Comparison of ENCODE assay signal across 8 cellular contexts in genomic region chr3:9649791-9650521, GRCh38. TPM values are rescaled to one million over a fixed set of nuclear protein-coding genes. Genes with fewer than 3 reads are reported as not detected.
DNase-seq lines count a peak whose midpoint lies in the region; ATAC-seq lines count a peak whose summit lies in the region.

No MANE protein-coding gene starts in this region.

- no peak for DNase-seq in activated T-cell treated with anti-CD3 and anti-CD28 coated beads, Interleukin-2, amount 50 U/mL, for 24 hours
- DNase-seq in activated T-cell treated with anti-CD3 and anti-CD28 coated beads, Interleukin-2, amount 50 U/mL, for 1 hour: no peak
- DNase-seq in KBM-7 (peak; percentile 72), iPS DF 6.9 (ENCODE audit: low read depth, low spot score) (no peak), NCI-H2107 treated with DMSO at 0.1 percent for 48 hours (lab: John Stamatoyannopoulos, UW; ENCODE audit: unreplicated experiment) (no peak), COR-L47 (lab: John Stamatoyannopoulos, UW) (no peak)
- no peak for DNase-seq in activated naive CD8-positive, alpha-beta T cell treated with anti-CD3 and anti-CD28 coated beads, Interleukin-2, amount 10 ng/mL, durations not matched to agents 7 days and 5 days
- peak; percentile 62 for DNase-seq in stimulated activated naive B cell treated with anti-CD40 and anti-IgM and Interleukin-4, amounts not matched to agents 10 μg/mL and 1 μg/mL and 100 μg/mL, for 72 hours

- peak overlapping the region; percentile 54 for H3K4me3 ChIP-seq in iPS DF 6.9 (ENCODE audit: low read length)

- WGBS in iPS DF 6.9 (ENCODE audit: insufficient coverage, insufficient read length): no CpG with 5 or more reads among the region's 13 CpGs

- H3K27ac ChIP-seq in iPS DF 6.9 (ENCODE audit: low read length): no peak overlapping the region

- no peaks in the 10 kb centered on the region for H3K9me3 Mint-ChIP-seq in activated T-cell treated with anti-CD3 and anti-CD28 coated beads, Interleukin-2, amount 50 U/mL, for 24 hours
- no peaks in the 10 kb centered on the region for H3K9me3 Mint-ChIP-seq in activated naive CD8-positive, alpha-beta T cell treated with anti-CD3 and anti-CD28 coated beads, Interleukin-2, amount 10 ng/mL, durations not matched to agents 7 days and 5 days
- no peaks in the 10 kb centered on the region for H3K9me3 Mint-ChIP-seq in stimulated activated naive B cell treated with anti-CD40 and anti-IgM and Interleukin-4, amounts not matched to agents 10 μg/mL and 1 μg/mL and 100 μg/mL, for 72 hours

- peaks cover 14% of the 10 kb centered on the region; the same call in 1 of the 2 replicates for H3K36me3 ChIP-seq in iPS DF 6.9 (ENCODE audit: control insufficient read depth, insufficient read depth, low read length)

- POLR2A ChIA-PET in activated naive CD8-positive, alpha-beta T cell treated with anti-CD3 and anti-CD28 coated beads, Interleukin-2, amount 10 ng/mL, durations not matched to agents 7 days and 5 days (lab: Charles Lee): interaction anchor here (1.0 to 1.7 kb wide), 13 partner anchors 11 to 671 kb away, joined by 3 to 13 read pairs (median 4); partner anchors contain the start of genes ARPC4, BRPF1, CAMK1 and SEC13

- H3K27ac Mint-ChIP-seq in activated T-cell treated with anti-CD3 and anti-CD28 coated beads, Interleukin-2, amount 50 U/mL, for 24 hours: peak overlapping the region; percentile 92
- H3K27ac Mint-ChIP-seq in activated naive CD8-positive, alpha-beta T cell treated with anti-CD3 and anti-CD28 coated beads, Interleukin-2, amount 10 ng/mL, durations not matched to agents 7 days and 5 days: peak overlapping the region; percentile 98
- H3K27ac Mint-ChIP-seq in stimulated activated naive B cell treated with anti-CD40 and anti-IgM and Interleukin-4, amounts not matched to agents 10 μg/mL and 1 μg/mL and 100 μg/mL, for 72 hours: peak overlapping the region; percentile 98

- H3K4me1 ChIP-seq in iPS DF 6.9 (ENCODE audit: control insufficient read depth, insufficient read depth, low read length): no peaks in the 10 kb centered on the region

- in situ Hi-C loops in KBM-7 (cut with MboI; ENCODE audit: low pct_unique_long_range_greater_than_20kb, low sequenced_read_pairs): no loop called here

- no peaks in the 10 kb centered on the region for H3K9me3 ChIP-seq in iPS DF 6.9 (ENCODE audit: control insufficient read depth, insufficient read depth, low read length)

- ATAC-seq in activated naive CD8-positive, alpha-beta T cell treated with anti-CD3 and anti-CD28 coated beads, Interleukin-2, amount 10 ng/mL, durations not matched to agents 7 days and 5 days (ENCODE audit: low read depth): peak; percentile 30
- ATAC-seq in stimulated activated naive B cell treated with anti-CD40 and anti-IgM and Interleukin-4, amounts not matched to agents 10 μg/mL and 1 μg/mL and 100 μg/mL, for 72 hours (replicated peaks): peak; percentile 74 to 76

- no peaks in the 10 kb centered on the region for H3K27me3 ChIP-seq in iPS DF 6.9 (ENCODE audit: control insufficient read depth, insufficient read depth, low read length)

- H3K4me3 Mint-ChIP-seq in activated T-cell treated with anti-CD3 and anti-CD28 coated beads, Interleukin-2, amount 50 U/mL, for 24 hours: peak overlapping the region; percentile 96
- H3K4me3 Mint-ChIP-seq in activated naive CD8-positive, alpha-beta T cell treated with anti-CD3 and anti-CD28 coated beads, Interleukin-2, amount 10 ng/mL, durations not matched to agents 7 days and 5 days: peak overlapping the region; percentile 96
- peak overlapping the region; percentile 87 to 93 for H3K4me3 Mint-ChIP-seq in stimulated activated naive B cell treated with anti-CD40 and anti-IgM and Interleukin-4, amounts not matched to agents 10 μg/mL and 1 μg/mL and 100 μg/mL, for 72 hours

- H3K27me3 Mint-ChIP-seq in activated T-cell treated with anti-CD3 and anti-CD28 coated beads, Interleukin-2, amount 50 U/mL, for 24 hours: no peaks in the 10 kb centered on the region
- peaks cover 1% of the 10 kb centered on the region for H3K27me3 Mint-ChIP-seq in activated naive CD8-positive, alpha-beta T cell treated with anti-CD3 and anti-CD28 coated beads, Interleukin-2, amount 10 ng/mL, durations not matched to agents 7 days and 5 days
- H3K27me3 Mint-ChIP-seq in stimulated activated naive B cell treated with anti-CD40 and anti-IgM and Interleukin-4, amounts not matched to agents 10 μg/mL and 1 μg/mL and 100 μg/mL, for 72 hours: no peaks in the 10 kb centered on the region

- peaks cover 35% of the 10 kb centered on the region for H3K4me1 Mint-ChIP-seq in activated T-cell treated with anti-CD3 and anti-CD28 coated beads, Interleukin-2, amount 50 U/mL, for 24 hours (ENCODE audit: low read depth)
- H3K4me1 Mint-ChIP-seq in activated naive CD8-positive, alpha-beta T cell treated with anti-CD3 and anti-CD28 coated beads, Interleukin-2, amount 10 ng/mL, durations not matched to agents 7 days and 5 days: peaks cover 13% of the 10 kb centered on the region
- peaks cover 30 to 46% of the 10 kb centered on the region in 2 donors for H3K4me1 Mint-ChIP-seq in stimulated activated naive B cell treated with anti-CD40 and anti-IgM and Interleukin-4, amounts not matched to agents 10 μg/mL and 1 μg/mL and 100 μg/mL, for 72 hours

- peaks cover 43% of the 10 kb centered on the region for H3K36me3 Mint-ChIP-seq in activated T-cell treated with anti-CD3 and anti-CD28 coated beads, Interleukin-2, amount 50 U/mL, for 24 hours (ENCODE audit: low read depth)
- peaks cover 6% of the 10 kb centered on the region for H3K36me3 Mint-ChIP-seq in activated naive CD8-positive, alpha-beta T cell treated with anti-CD3 and anti-CD28 coated beads, Interleukin-2, amount 10 ng/mL, durations not matched to agents 7 days and 5 days
- peaks cover 39 to 51% of the 10 kb centered on the region in 2 donors for H3K36me3 Mint-ChIP-seq in stimulated activated naive B cell treated with anti-CD40 and anti-IgM and Interleukin-4, amounts not matched to agents 10 μg/mL and 1 μg/mL and 100 μg/mL, for 72 hours

RNA-seq across cellular contexts. Expression of gene MTMR14, which starts 0.7 kb away (rescaled TPM):
- total RNA-seq in activated naive CD8-positive, alpha-beta T cell treated with anti-CD3 and anti-CD28 coated beads, Interleukin-2, amount 10 ng/mL, durations not matched to agents 7 days and 5 days: 10 to 100 TPM; 52.5 to 57.1 TPM

RNA-seq across cellular contexts. Expression of gene CPNE9, which starts 53.7 kb away (rescaled TPM):
- total RNA-seq in activated naive CD8-positive, alpha-beta T cell treated with anti-CD3 and anti-CD28 coated beads, Interleukin-2, amount 10 ng/mL, durations not matched to agents 7 days and 5 days: 1 to 10 TPM in 1 of 2 experiments, not detected in 1; 1.1 TPM

Comparison
In these comparisons a context has a peak if more than half of its experiments do, and no peak if none do; other contexts are left out.
1. DNase-seq: peak in KBM-7 (single experiment) and stimulated activated naive B cell treated with anti-CD40 and anti-IgM and Interleukin-4, amounts not matched to agents 10 μg/mL and 1 μg/mL and 100 μg/mL, for 72 hours (single experiment); none in activated T-cell treated with anti-CD3 and anti-CD28 coated beads, Interleukin-2, amount 50 U/mL, for 24 hours (single experiment), activated T-cell treated with anti-CD3 and anti-CD28 coated beads, Interleukin-2, amount 50 U/mL, for 1 hour (single experiment), activated naive CD8-positive, alpha-beta T cell treated with anti-CD3 and anti-CD28 coated beads, Interleukin-2, amount 10 ng/mL, durations not matched to agents 7 days and 5 days (single experiment), iPS DF 6.9 (single experiment), NCI-H2107 treated with DMSO at 0.1 percent for 48 hours (single experiment) and COR-L47 (single experiment).
2. Peak in every context shown above with its lines, with median percentiles within 50 percentile points of each other: H3K27ac Mint-ChIP-seq and H3K4me3 Mint-ChIP-seq.